ENCODE assay signal across 9 cellular contexts in genomic region chr3:197730200-197730599, GRCh38. TPM values are rescaled to one million over a fixed set of nuclear protein-coding genes. Genes with fewer than 3 reads are reported as not detected.
DNase-seq lines count a peak whose midpoint lies in the region; ATAC-seq, FAIRE-seq and TF ChIP-seq lines count a peak whose summit lies in the region.
"Had no signal": no experiment of that assay in that cellular context is flagged by ENCODE, and none has a peak within 500 bp of the region (broad histone marks: within the 10 kb centered on the region; RNA-seq: fewer than 3 reads in every experiment).

No MANE protein-coding gene starts in this region.

- H3K36me3 ChIP-seq in GM06990 (ENCODE audit: control insufficient read depth, insufficient read depth, low read length) (peaks cover 3% of the 10 kb centered on the region), Karpas-422 (ENCODE audit: insufficient read depth, low read length) (peaks cover 29% of the 10 kb centered on the region), GM12878 (ENCODE audit: control insufficient read depth in 2 of 2, insufficient read depth in 2 of 2, low read length in 1 of 2) (peaks cover 0 to 12% of the 10 kb centered on the region in 2 experiments; a peak in 3 of 4 replicates)

- no peak overlapping the region for H2AFZ ChIP-seq in Karpas-422 (ENCODE audit: low read length)
- H2AFZ ChIP-seq in GM12878 (ENCODE audit: control insufficient read depth, low read depth, low read length), result no peak overlapping the region

- in situ Hi-C loops in GM12878 (cut with MboI), result no loop called here

- ATAC-seq in GM12878 (peak; percentile 28), omental fat pad (ENCODE audit: low FRiP score) (peak; percentile 59), HG02623 (IDR thresholded peaks at IDR 0.05; ENCODE audit: unreplicated experiment) (no peak)

- BruUV-seq in GM12878 (replicated peaks; lab: Mats Ljungman, UMichigan), result no TSS peak

- CTCF ChIA-PET in GM12878 (lab: Yijun Ruan, JAX), result interaction anchor here (1.5 kb wide), 1 partner anchor 12 kb away, joined by 4 read pairs; no protein-coding TSS in a partner anchor

- H4K20me1 ChIP-seq in Karpas-422 (ENCODE audit: insufficient read depth, low read depth, low read length), result no peaks in the 10 kb centered on the region
- no peaks in the 10 kb centered on the region for H4K20me1 ChIP-seq in GM12878 (ENCODE audit: control insufficient read depth, insufficient read depth)

- H3K9me2 ChIP-seq in Karpas-422 (replicated peaks; ENCODE audit: insufficient read depth, low read length), result no peaks in the 10 kb centered on the region

- H3K4me3 ChIP-seq in GM06990 (replicated peaks; ENCODE audit: low read depth, low read length) (no peak overlapping the region), Karpas-422 (ENCODE audit: low read length) (no peak overlapping the region), GM12878 (0 out of 2 replicates have a peak overlapping the region, but pooled peaks have one; percentile 2), coronary artery (no peak overlapping the region)

- SMC1A ChIA-PET in GM12878 (lab: Charles Lee; ENCODE audit: uncharacterized antibody, unreplicated experiment), result interaction anchor here (10.0 kb wide), 1 partner anchor 17 kb away, joined by 163 read pairs; no protein-coding TSS in a partner anchor

- H3K27ac ChIP-seq in Karpas-422 (ENCODE audit: low read length), result peak overlapping the region; percentile 29; the same call in 1 of the 2 replicates
- H3K27ac ChIP-seq in GM12878 (ENCODE audit: control insufficient read depth, insufficient read depth), result peak overlapping the region; percentile 61
- H3K27ac ChIP-seq in coronary artery, result no peak overlapping the region

- TF ChIP-seq RAD21 in GM12878 (IDR thresholded peaks at IDR 0.05; ENCODE audit: insufficient read depth, low read depth, low read length), result no peak

- H3K9ac ChIP-seq in Karpas-422 (ENCODE audit: low read length) (no peak overlapping the region), GM12878 (ENCODE audit: control insufficient read depth, insufficient read depth, low read length) (peak overlapping the region; percentile 34; the same call in 1 of the 2 replicates)

- DNase-seq in GM06990 (ENCODE audit: extremely low read depth, insufficient read length) (peak; percentile 52), Karpas-422 (no peak), GM12878 (ENCODE audit: low read depth, low spot score) (no peak), omental fat pad (ENCODE audit: low spot score) (no peak), coronary artery (ENCODE audit: low spot score) (no peak), NCI-H345 (lab: John Stamatoyannopoulos, UW) (no peak)
- DNase-seq in stimulated activated CD4-positive, alpha-beta T cell treated with anti-CD3 and anti-CD28 coated beads, Interleukin-2, amount 100 ng/mL, for 24 hours, result no peak

- no peak for FAIRE-seq in GM12878 (lab: Jason Lieb, UNC)
- FAIRE-seq: GM18507 had no signal

- H3K4me2 ChIP-seq in Karpas-422 (ENCODE audit: low read depth, low read length, poor library complexity, severe bottlenecking) (no peak overlapping the region), GM12878 (ENCODE audit: control insufficient read depth, insufficient read depth) (no peak overlapping the region; the same call in 1 of the 2 replicates)

- no peak for TF ChIP-seq POLR2A in GM12878 (IDR thresholded peaks at IDR 0.05; ENCODE audit: low read depth, low read length)

- intact Hi-C loops in GM12878 (cut with micrococcal nuclease; ENCODE audit: unreplicated experiment), result no loop called here

- no peak for TF ChIP-seq EP300 in GM12878 (IDR thresholded peaks at IDR 0.05; ENCODE audit: borderline replicate concordance in 1 of 2, control insufficient read depth in 1 of 2, low read depth in 2 of 2, low read length in 2 of 2)

- POLR2A ChIA-PET in GM12878 (lab: Charles Lee), result interaction anchor here (0.6 to 1.1 kb wide), 4 partner anchors 12 to 267 kb away, joined by 3 to 5 read pairs (median 4); no protein-coding TSS in a partner anchor

- peaks cover 18% of the 10 kb centered on the region for H3K4me1 ChIP-seq in Karpas-422 (ENCODE audit: low read length)
- peaks cover 26% of the 10 kb centered on the region for H3K4me1 ChIP-seq in GM12878 (ENCODE audit: control insufficient read depth, insufficient read depth, low read length)

- TF ChIP-seq CTCF in GM06990 (IDR thresholded peaks at IDR 0.05; ENCODE audit: insufficient read depth, low read length, poor library complexity, severe bottlenecking) (no peak), GM12878 (IDR thresholded peaks at IDR 0.05 in 2 of 3, conservative IDR thresholded peaks at IDR 0.05 in 1 of 3; ENCODE audit: control insufficient read depth in 2 of 3, extremely low read depth in 1 of 3, insufficient read depth in 1 of 3, low read depth in 3 of 3, low read length in 3 of 3) (no peak), omental fat pad (IDR thresholded peaks at IDR 0.05) (no peak), coronary artery (IDR thresholded peaks at IDR 0.05) (no peak)

- WGBS in GM12878 (ENCODE audit: insufficient coverage, insufficient replicate concordance, low lambda C conversion rate, missing lambda C conversion rate), result 45% methylated on average over 2 of the region's 2 CpGs

- no peaks in the 10 kb centered on the region for H3K9me3 ChIP-seq in Karpas-422 (ENCODE audit: low read length)
- H3K9me3 ChIP-seq in GM12878 (replicated peaks; ENCODE audit: control insufficient read depth, insufficient read depth, low read length), result peaks cover 2% of the 10 kb centered on the region; the same call in 2 of the 3 replicates

- H3K79me2 ChIP-seq in Karpas-422 (ENCODE audit: low read length) (peaks cover 79% of the 10 kb centered on the region), GM12878 (ENCODE audit: control insufficient read depth, insufficient read depth, low read length) (peaks cover 77% of the 10 kb centered on the region)

- H3K27me3 ChIP-seq in GM06990 (replicated peaks; ENCODE audit: control insufficient read depth, insufficient read depth, low read length) (no peaks in the 10 kb centered on the region), Karpas-422 (ENCODE audit: low read length) (no peaks in the 10 kb centered on the region), GM12878 (replicated peaks in 1 of 2; ENCODE audit: control insufficient read depth in 2 of 2, insufficient read depth in 2 of 2, low read length in 1 of 2) (no peaks in the 10 kb centered on the region)

- RAD21 ChIA-PET in GM12878 (lab: Charles Lee; ENCODE audit: unreplicated experiment), result interaction anchor here (0.6 to 0.7 kb wide), 2 partner anchors 19 to 127 kb away, joined by 3 read pairs; no protein-coding TSS in a partner anchor

TF ChIP-seq in GM12878, 131 proteins besides CTCF, POLR2A, EP300 and RAD21 (continues in another document):
- TF ChIP-seq BMI1 (IDR thresholded peaks at IDR 0.05; ENCODE audit: borderline replicate concordance) (peak; percentile 85), PKNOX1 (IDR thresholded peaks at IDR 0.05) (0 out of 2 replicates have a peak, but pooled peaks have one; percentile 10)

RNA-seq across cellular contexts. Expression of gene RUBCN, which starts 6.5 kb away (rescaled TPM):
- 87.0 and 128 TPM in 2 replicates for total RNA-seq in Karpas-422 (2014; rRNA removed; shearing (Covaris generic); ENCODE audit: low replicate concordance)
- 111 and 115 TPM in 2 replicates for total RNA-seq in GM12878 (2013; cell fraction: nucleolus; rRNA removed)
- total RNA-seq in GM12878 (2014; rRNA removed) (39.0 and 43.9 TPM in 2 replicates), GM12878 (2014; rRNA removed; fragmentation: Illumina TruSeq; extraction: Trizol) (27.1 and 28.1 TPM in 2 replicates), GM12878 (2021) (74.8 and 79.9 TPM in 2 replicates), omental fat pad (10 to 100 TPM; 23.6 to 69.5 (median 39.4) TPM)
- 31.9 TPM for polyA plus RNA-seq in GM12878 (2011; ENCODE audit: low read depth)
- polyA plus RNA-seq in GM12878 (2011; rRNA removed) (15.6 and 24.0 TPM in 2 replicates), GM12878 (2014; fragmentation: Illumina TruSeq; extraction: Trizol) (36.9 and 37.1 TPM in 2 replicates), GM12878 (2014; fragmentation: Nextera tagmentation; extraction: Ambion mirVana) (10 to 100 TPM; 15.5 to 25.5 TPM), GM12878 (2014; rRNA removed) (55.8 and 61.4 TPM in 2 replicates), GM12878 (2016; fragmentation: Nextera tagmentation; extraction: Ambion mirVana) (10 to 100 TPM; 51.1 to 52.5 TPM)
- 25.5 and 30.7 TPM in 2 replicates for polyA plus RNA-seq in GM12878 (2011; cell fraction: cytosol; rRNA removed)
- 58.0 and 65.4 TPM in 2 replicates for polyA plus RNA-seq in GM12878 (2011; cell fraction: nucleus; rRNA removed)
- 32.0 and 41.2 TPM in 2 replicates for polyA plus RNA-seq in GM12878 (2012)
- polyA minus RNA-seq in GM12878 (2011; rRNA and poly(A)+ RNA removed), result 44.8 and 57.2 TPM in 2 replicates
- 17.2 and 25.2 TPM in 2 replicates for polyA minus RNA-seq in GM12878 (2011; cell fraction: cytosol; rRNA and poly(A)+ RNA removed)
- polyA minus RNA-seq in GM12878 (2011; cell fraction: nucleus; rRNA and poly(A)+ RNA removed), result 34.0 and 51.4 TPM in 2 replicates

RNA-seq across cellular contexts. Expression of gene FYTTD1, which starts 19.5 kb away (rescaled TPM):
- 145 and 204 TPM in 2 replicates for total RNA-seq in Karpas-422 (2014; rRNA removed; shearing (Covaris generic); ENCODE audit: low replicate concordance)
- total RNA-seq in GM12878 (2013; cell fraction: nucleolus; rRNA removed), result 25.4 and 27.5 TPM in 2 replicates
- 48.3 and 63.8 TPM in 2 replicates for total RNA-seq in GM12878 (2014; rRNA removed)
- total RNA-seq in GM12878 (2014; rRNA removed; fragmentation: Illumina TruSeq; extraction: Trizol), result 61.5 and 64.6 TPM in 2 replicates
- total RNA-seq in GM12878 (2021), result 64.6 and 71.3 TPM in 2 replicates
- 15.6 TPM for polyA plus RNA-seq in GM12878 (2011; ENCODE audit: low read depth)
- 43.2 and 76.1 TPM in 2 replicates for polyA plus RNA-seq in GM12878 (2011; rRNA removed)
- 10.8 and 19.8 TPM in 2 replicates for polyA plus RNA-seq in GM12878 (2011; cell fraction: cytosol; rRNA removed)
- polyA plus RNA-seq in GM12878 (2011; cell fraction: nucleus; rRNA removed), result 10.2 and 11.0 TPM in 2 replicates
- polyA plus RNA-seq in GM12878 (2012), result 26.0 and 32.2 TPM in 2 replicates
- 82.3 and 101 TPM in 2 replicates for polyA plus RNA-seq in GM12878 (2014; fragmentation: Illumina TruSeq; extraction: Trizol)
- polyA plus RNA-seq in GM12878 (2014; fragmentation: Nextera tagmentation; extraction: Ambion mirVana), result 10 to 100 TPM; 25.5 to 35.5 TPM
- 54.2 and 65.6 TPM in 2 replicates for polyA plus RNA-seq in GM12878 (2014; rRNA removed)
- 100 to 1,000 TPM in 1 of 2 experiments, 10 to 100 TPM in 1; 98.9 to 101 TPM for polyA plus RNA-seq in GM12878 (2016; fragmentation: Nextera tagmentation; extraction: Ambion mirVana)
- polyA minus RNA-seq in GM12878 (2011; rRNA and poly(A)+ RNA removed), result 22.0 and 35.8 TPM in 2 replicates
- 15.8 and 20.3 TPM in 2 replicates for polyA minus RNA-seq in GM12878 (2011; cell fraction: cytosol; rRNA and poly(A)+ RNA removed)
- polyA minus RNA-seq in GM12878 (2011; cell fraction: nucleus; rRNA and poly(A)+ RNA removed), result 4.0 and 7.4 TPM in 2 replicates
- 10 to 100 TPM; 44.3 to 62.1 (median 50.8) TPM for total RNA-seq in omental fat pad

Comparison
In these comparisons a context has a peak if more than half of its experiments do, and no peak if none do; other contexts are left out.
1. H3K27ac ChIP-seq: peak in Karpas-422 (single experiment) and GM12878 (single experiment); none in coronary artery (0 of 2).